Comparison of ENCODE assay signal across 1 cellular context in genomic region chr14:21106506-21107359, GRCh38.
TF ChIP-seq lines count a peak whose summit lies in the region.

No MANE protein-coding gene starts in this region.

TF ChIP-seq in HepG2, 621 proteins besides CTCF, POLR2A, EP300 and RAD21 (continued from another document and continues in another):
- TF ChIP-seq ZNF280D (CRISPR knock-in tag; IDR thresholded peaks at IDR 0.05) (peak; percentile 79; the same call in 1 of the 2 replicates), ZNF350 (CRISPR knock-in tag; IDR thresholded peaks at IDR 0.05; ENCODE audit: borderline replicate concordance, low read depth) (peak; percentile 83; the same call in 1 of the 2 replicates), BCL3 (CRISPR knock-in tag; IDR thresholded peaks at IDR 0.05) (no peak), MLLT10 (CRISPR knock-in tag; IDR thresholded peaks at IDR 0.05) (no peak), IRF9 (CRISPR knock-in tag; IDR thresholded peaks at IDR 0.05; ENCODE audit: borderline replicate concordance) (no peak), POLR2AphosphoS2 (IDR thresholded peaks at IDR 0.05; ENCODE audit: low read depth, low read length) (no peak), NR2F1 (CRISPR knock-in tag; IDR thresholded peaks at IDR 0.05) (peak in 1 of 2 experiments; percentile 68; a peak in 2 of 4 replicates), HNF1B (CRISPR knock-in tag; IDR thresholded peaks at IDR 0.05) (0 out of 2 replicates have a peak, but pooled peaks have one; percentile 36), ZNF460 (CRISPR knock-in tag; IDR thresholded peaks at IDR 0.05; ENCODE audit: borderline replicate concordance) (no peak), ZNF574 (CRISPR knock-in tag; IDR thresholded peaks at IDR 0.05) (peak; percentile 64), JUN (CRISPR knock-in tag; IDR thresholded peaks at IDR 0.05) (0 out of 2 replicates have a peak, but pooled peaks have one; percentile 12), JUNB (CRISPR knock-in tag; IDR thresholded peaks at IDR 0.05; ENCODE audit: borderline replicate concordance) (no peak), ZSCAN30 (CRISPR knock-in tag; IDR thresholded peaks at IDR 0.05) (no peak), ZNF691 (CRISPR knock-in tag; IDR thresholded peaks at IDR 0.05; ENCODE audit: borderline replicate concordance, low read depth) (peak; percentile 72; the same call in 1 of the 2 replicates), ZNF772 (CRISPR knock-in tag; IDR thresholded peaks at IDR 0.05) (peak; percentile 57), SIX4 (CRISPR knock-in tag; IDR thresholded peaks at IDR 0.05) (0 out of 2 replicates have a peak, but pooled peaks have one; percentile 40), TCF12 (IDR thresholded peaks at IDR 0.05) (no peak), TCF12 (CRISPR knock-in tag; IDR thresholded peaks at IDR 0.05) (no peak), RERE (CRISPR knock-in tag; IDR thresholded peaks at IDR 0.05; ENCODE audit: low read depth) (no peak), PLSCR1 (CRISPR knock-in tag; IDR thresholded peaks at IDR 0.05; ENCODE audit: borderline replicate concordance) (no peak), GLI4 (CRISPR knock-in tag; IDR thresholded peaks at IDR 0.05; ENCODE audit: borderline replicate concordance) (no peak), PBX2 (CRISPR knock-in tag; IDR thresholded peaks at IDR 0.05) (no peak), PRDM10 (CRISPR knock-in tag; IDR thresholded peaks at IDR 0.05; ENCODE audit: low read depth) (peak; percentile 37; the same call in 1 of the 2 replicates), RFXANK (CRISPR knock-in tag; IDR thresholded peaks at IDR 0.05) (no peak), SYNCRIP (IDR thresholded peaks at IDR 0.05; ENCODE audit: insufficient read depth, low read depth, low read length) (no peak), ZBTB26 (CRISPR knock-in tag; IDR thresholded peaks at IDR 0.05; ENCODE audit: borderline replicate concordance) (no peak)
